In genomic region chr5:125326114-125326513, GRCh38 we compare ENCODE assay signal across 11 cellular contexts.
DNase-seq lines count a peak whose midpoint lies in the region; ATAC-seq and TF ChIP-seq lines count a peak whose summit lies in the region.
"Had no signal": no experiment of that assay in that cellular context is flagged by ENCODE, and none has a peak within 500 bp of the region (broad histone marks: within the 10 kb centered on the region; RNA-seq: fewer than 3 reads in every experiment).

No MANE protein-coding gene starts in this region.

- CTCF ChIA-PET in A673 (lab: Charles Lee), result no interaction called here
- CTCF ChIA-PET in PC-3 (lab: Charles Lee), result no interaction called here

- H3F3A ChIP-seq in PC-3 (ENCODE audit: low read length, unreplicated experiment), result no peaks in the 10 kb centered on the region

- H3K27me3 ChIP-seq in A673 (replicated peaks; ENCODE audit: insufficient read depth, low read depth, low read length, poor library complexity), result no peaks in the 10 kb centered on the region
- no peaks in the 10 kb centered on the region for H3K27me3 ChIP-seq in PC-3 (ENCODE audit: low read length)

- H3K4me1 ChIP-seq in A673 (ENCODE audit: insufficient read depth, low read length, poor library complexity, severe bottlenecking), result no peaks in the 10 kb centered on the region
- peaks cover 5% of the 10 kb centered on the region; the same call in 1 of the 2 replicates for H3K4me1 ChIP-seq in PC-3 (ENCODE audit: insufficient read depth, low read length)

- POLR2A ChIA-PET in A673 (lab: Charles Lee; ENCODE audit: low non-redundant PET) (no interaction called here), PC-3 (lab: Charles Lee; ENCODE audit: unreplicated experiment) (interaction anchor here (0.6 kb wide), 1 partner anchor 336 kb away, joined by 4 read pairs; no protein-coding TSS in a partner anchor)

- H3K27ac ChIP-seq in A673 (ENCODE audit: low read depth, low read length, poor library complexity, severe bottlenecking) (no peak overlapping the region), PC-3 (ENCODE audit: low read length) (no peak overlapping the region)

- no TSS peak for BruUV-seq in A673 (replicated peaks; lab: Mats Ljungman, UMichigan)
- no TSS peak for BruUV-seq in PC-3 (replicated peaks; lab: Mats Ljungman, UMichigan)

- H3K9me2 ChIP-seq in PC-3 (replicated peaks; ENCODE audit: low read length), result no peaks in the 10 kb centered on the region

- H3K36me3 ChIP-seq in A673 (ENCODE audit: insufficient read depth, low read length, poor library complexity, severe bottlenecking), result no peaks in the 10 kb centered on the region
- H3K36me3 ChIP-seq in PC-3 (ENCODE audit: low read depth, low read length), result no peaks in the 10 kb centered on the region

- H4K20me1 ChIP-seq in PC-3 (ENCODE audit: low read length), result no peaks in the 10 kb centered on the region

- H3K9me3 ChIP-seq in A673 (ENCODE audit: low read depth, low read length, poor library complexity, severe bottlenecking) (no peaks in the 10 kb centered on the region), PC-3 (ENCODE audit: low read length) (no peaks in the 10 kb centered on the region)

- H3K4me3 ChIP-seq in A673 (ENCODE audit: low read depth, low read length, poor library complexity, severe bottlenecking), result no peak overlapping the region
- no peak overlapping the region for H3K4me3 ChIP-seq in PC-3 (ENCODE audit: low read length)

- H3K4me2 ChIP-seq in PC-3 (ENCODE audit: low read length), result no peak overlapping the region

- H3K9ac ChIP-seq in PC-3 (ENCODE audit: low read length), result no peak overlapping the region

- TF ChIP-seq CTCF in A673 (conservative IDR thresholded peaks at IDR 0.05; ENCODE audit: low read depth, low read length) (no peak), PC-3 (conservative IDR thresholded peaks at IDR 0.05; ENCODE audit: low read depth, low read length) (no peak)

- peak; percentile 48; the same call in 1 of the 2 replicates for ATAC-seq in PC-3
- ATAC-seq in HG03159 (IDR thresholded peaks at IDR 0.05; ENCODE audit: unreplicated experiment), result no peak
- ATAC-seq in esophagus mucosa, result no peak
- ATAC-seq in GM18909 (IDR thresholded peaks at IDR 0.05; ENCODE audit: poor library complexity, unreplicated experiment), result no peak
- no peak for ATAC-seq in HG02610 (IDR thresholded peaks at IDR 0.05; ENCODE audit: unreplicated experiment)

- intact Hi-C loops in A673 (cut with micrococcal nuclease; ENCODE audit: unreplicated experiment), result no loop called here
- intact Hi-C loops in PC-3 (cut with micrococcal nuclease), result no loop called here

- DNase-seq in A673 (ENCODE audit: low spot score), result peak; percentile 10
- DNase-seq in HK-2 (ENCODE audit: unreplicated experiment), result peak; percentile 6
- peak; percentile 52 for DNase-seq in PC-3
- DNase-seq in fibroblast of the conjunctiva (ENCODE audit: low read depth), result peak; percentile 42
- DNase-seq: activated T-cell treated with anti-CD3 and anti-CD28 coated beads, Interleukin-2, amount 50 U/mL, for 24 hours; CD8-positive, alpha-beta memory T cell; H9 had no signal

- H2AFZ ChIP-seq in PC-3 (ENCODE audit: low read length), result no peak overlapping the region

- H3K79me2 ChIP-seq in PC-3 (ENCODE audit: low read length), result no peaks in the 10 kb centered on the region
